Comparison of ENCODE assay signal across 19 cellular contexts in genomic region chr3:138492980-138493675, GRCh38. TPM values are rescaled to one million over a fixed set of nuclear protein-coding genes. Genes with fewer than 3 reads are reported as not detected.
DNase-seq lines count a peak whose midpoint lies in the region; ATAC-seq, FAIRE-seq and TF ChIP-seq lines count a peak whose summit lies in the region.
"Had no signal": no experiment of that assay in that cellular context is flagged by ENCODE, and none has a peak within 500 bp of the region (broad histone marks: within the 10 kb centered on the region; RNA-seq: fewer than 3 reads in every experiment).

No MANE protein-coding gene starts in this region.

- peak overlapping the region in 1 of 2 experiments; percentile 11 for H3K14ac ChIP-seq in mesenchymal stem cell (ENCODE audit: low read length in 2 of 2)

- CTCF ChIA-PET in A549 (lab: Yijun Ruan, JAX): interaction anchor here (1.8 kb wide), 1 partner anchor 423 kb away, joined by 5 read pairs; no protein-coding TSS in a partner anchor

- 92% methylated on average over 4 of the region's 4 CpGs for WGBS in A549 (ENCODE audit: missing lambda C conversion rate)
- WGBS in GM23248 (ENCODE audit: low coverage in 1 of 2, low lambda C conversion rate in 2 of 2, missing lambda C conversion rate in 2 of 2), 2 experiments: 97 to 100% methylated on average over 4 of the region's 4 CpGs
- WGBS in mesenchymal stem cell: 85% methylated on average over 4 of the region's 4 CpGs

- no peak overlapping the region for H2BK5ac ChIP-seq in mesenchymal stem cell (ENCODE audit: low read depth, low read length, poor library complexity, severe bottlenecking)

- no peak for FAIRE-seq in A549 (lab: Jason Lieb, UNC)
- FAIRE-seq: GM19239, H54 had no signal

- no peak overlapping the region for H2BK120ac ChIP-seq in mesenchymal stem cell (ENCODE audit: low read depth, low read length)

- H3F3A ChIP-seq in GM23248 (ENCODE audit: insufficient read depth): peaks cover 21% of the 10 kb centered on the region

- DNase-seq in A549 (ENCODE audit: low read depth in 1 of 2, low spot score in 1 of 2) (no peak), GM23248 (no peak), RWPE2 (ENCODE audit: low spot score) (no peak), mesenchymal stem cell (no peak), T-helper 2 cell (no peak)
- no peak for DNase-seq in stimulated activated CD4-positive, alpha-beta T cell treated with anti-CD3 and anti-CD28 coated beads, Interleukin-2, amount 100 ng/mL, for 48 hours
- DNase-seq: ACHN; AML-193; Calu3; CD4-positive, alpha-beta T cell; DMS53; MG63; NCI-H1417; NCI-H1930; NK-92 treated with Interleukin-12 subunit alpha and Interleukin-12 subunit beta, amount 100 ng/mL, for 24 hours; SK-N-SH had no signal

- H3K79me1 ChIP-seq in mesenchymal stem cell (replicated peaks; ENCODE audit: low read length, poor library complexity, severe bottlenecking): no peaks in the 10 kb centered on the region

- no peak overlapping the region for H3K4me3 ChIP-seq in A549
- no peak overlapping the region for H3K4me3 ChIP-seq in GM23248
- no peak overlapping the region for H3K4me3 ChIP-seq in RWPE2 (ENCODE audit: severe bottlenecking)
- no peak overlapping the region for H3K4me3 ChIP-seq in mesenchymal stem cell (ENCODE audit: insufficient read depth in 1 of 2, low read depth in 1 of 2, low read length in 2 of 2)
- H3K4me3 ChIP-seq: MG63 had no signal

- no peaks in the 10 kb centered on the region for H4K20me1 ChIP-seq in GM23248 (ENCODE audit: insufficient read depth)

- H3K9ac ChIP-seq in GM23248 (no peak overlapping the region), mesenchymal stem cell (ENCODE audit: low read length) (no peak overlapping the region)
- H3K9ac ChIP-seq: SK-N-SH had no signal

- ATAC-seq in A549: no peak
- no peak for ATAC-seq in RWPE2 (ENCODE audit: low read depth)
- no peak for ATAC-seq in HG02678 (IDR thresholded peaks at IDR 0.05; ENCODE audit: unreplicated experiment)

- H2AFZ ChIP-seq in GM23248: no peak overlapping the region
- H2AFZ ChIP-seq in mesenchymal stem cell (ENCODE audit: low read depth, low read length): no peak overlapping the region

- H3K4me1 ChIP-seq in A549: peaks cover 44% of the 10 kb centered on the region
- peaks cover 23% of the 10 kb centered on the region for H3K4me1 ChIP-seq in GM23248 (ENCODE audit: insufficient read depth)
- H3K4me1 ChIP-seq in RWPE2 (ENCODE audit: insufficient read depth, poor library complexity, severe bottlenecking): peaks cover 14% of the 10 kb centered on the region
- H3K4me1 ChIP-seq in mesenchymal stem cell (ENCODE audit: control insufficient read depth, insufficient read depth, low read depth, low read length): no peaks in the 10 kb centered on the region

- no peak overlapping the region for H3K4ac ChIP-seq in mesenchymal stem cell (ENCODE audit: low read depth in 1 of 2, low read length in 2 of 2)

- TF ChIP-seq EP300 in A549 (IDR thresholded peaks at IDR 0.05): no peak

- TF ChIP-seq CTCF in A549 (IDR thresholded peaks at IDR 0.05) (no peak), RWPE2 (IDR thresholded peaks at IDR 0.05; ENCODE audit: poor library complexity, severe bottlenecking) (no peak)

- no peak overlapping the region for H2BK15ac ChIP-seq in mesenchymal stem cell (ENCODE audit: low read depth, poor library complexity, severe bottlenecking)

- H3K79me2 ChIP-seq in GM23248 (ENCODE audit: insufficient read depth): no peaks in the 10 kb centered on the region

- H2BK12ac ChIP-seq in mesenchymal stem cell (ENCODE audit: low read length in 2 of 2): no peak overlapping the region

- H3K27me3 ChIP-seq in GM23248 (replicated peaks; ENCODE audit: insufficient read depth) (no peaks in the 10 kb centered on the region), RWPE2 (ENCODE audit: insufficient read depth, poor library complexity, severe bottlenecking) (no peaks in the 10 kb centered on the region), mesenchymal stem cell (ENCODE audit: control insufficient read depth in 1 of 2, insufficient read depth in 1 of 2, low read length in 2 of 2) (no peaks in the 10 kb centered on the region)
- H3K27me3 ChIP-seq: MG63 had no signal

- H4K91ac ChIP-seq in mesenchymal stem cell (ENCODE audit: low read length): peak overlapping the region; percentile 37

- no peak for TF ChIP-seq RAD21 in A549 (conservative IDR thresholded peaks at IDR 0.05 in 1 of 2, IDR thresholded peaks at IDR 0.05 in 1 of 2)

- no peak overlapping the region for H2AK5ac ChIP-seq in mesenchymal stem cell (ENCODE audit: low read length, severe bottlenecking)

- no peak overlapping the region for H4K8ac ChIP-seq in mesenchymal stem cell (ENCODE audit: low read length)

- in situ Hi-C loops in GM23248 (cut with MboI): no loop called here

- H3K23ac ChIP-seq in mesenchymal stem cell (ENCODE audit: low read length in 2 of 2): no peak overlapping the region

- TF ChIP-seq POLR2A in A549 (IDR thresholded peaks at IDR 0.05; ENCODE audit: low read length): no peak

- H3K4me2 ChIP-seq in A549 (peak overlapping the region; percentile 62), GM23248 (ENCODE audit: unreplicated experiment) (peak overlapping the region; percentile 65), mesenchymal stem cell (ENCODE audit: low read length, poor library complexity, severe bottlenecking) (no peak overlapping the region)

- H3K36me3 ChIP-seq in GM23248 (ENCODE audit: low read depth) (no peaks in the 10 kb centered on the region), RWPE2 (ENCODE audit: low read depth) (no peaks in the 10 kb centered on the region), mesenchymal stem cell (ENCODE audit: control insufficient read depth in 1 of 2, insufficient read depth in 2 of 2, low read depth in 1 of 2, low read length in 2 of 2) (peaks cover 0 to 12% of the 10 kb centered on the region in 2 experiments)

- H3K18ac ChIP-seq in mesenchymal stem cell (ENCODE audit: low read depth in 1 of 2, low read length in 2 of 2): no peak overlapping the region

- H3K27ac ChIP-seq in A549 (peak overlapping the region; percentile 76 to 88), GM23248 (no peak overlapping the region), RWPE2 (ENCODE audit: poor library complexity, severe bottlenecking) (peak overlapping the region; percentile 74), mesenchymal stem cell (ENCODE audit: low read length, poor library complexity, severe bottlenecking) (no peak overlapping the region)

- H3K9me3 ChIP-seq in A549 (0 out of 3 replicates have a peak, but pooled peaks cover 2% of the 10 kb centered on the region), GM23248 (ENCODE audit: low read depth) (no peaks in the 10 kb centered on the region), RWPE2 (ENCODE audit: severe bottlenecking) (no peaks in the 10 kb centered on the region), mesenchymal stem cell (ENCODE audit: control insufficient read depth, low read length) (no peaks in the 10 kb centered on the region)

- H3K9me2 ChIP-seq in GM23248 (ENCODE audit: insufficient read depth): no peaks in the 10 kb centered on the region

- POLR2A ChIA-PET in A549 (lab: Yijun Ruan, JAX): no interaction called here

TF ChIP-seq in A549, 52 proteins besides CTCF, POLR2A, EP300 and RAD21:
- TF ChIP-seq JUN (IDR thresholded peaks at IDR 0.05) (no peak), TFCP2L1 (CRISPR knock-in tag; IDR thresholded peaks at IDR 0.05) (no peak), FOSB (CRISPR knock-in tag; IDR thresholded peaks at IDR 0.05) (no peak), FOXS1 (CRISPR knock-in tag; IDR thresholded peaks at IDR 0.05) (no peak), RNF2 (IDR thresholded peaks at IDR 0.05; ENCODE audit: borderline replicate concordance, low read depth) (no peak), BHLHE40 (IDR thresholded peaks at IDR 0.05; ENCODE audit: low read depth, low read length) (no peak), JUNB (IDR thresholded peaks at IDR 0.05) (no peak), KDM5A (IDR thresholded peaks at IDR 0.05) (no peak), CBX2 (IDR thresholded peaks at IDR 0.05; ENCODE audit: borderline replicate concordance, low read depth) (no peak), CBX8 (IDR thresholded peaks at IDR 0.05) (no peak), PHF8 (IDR thresholded peaks at IDR 0.05; ENCODE audit: borderline replicate concordance, low read depth) (no peak), ZFP36 (IDR thresholded peaks at IDR 0.05; ENCODE audit: borderline replicate concordance, partially characterized antibody) (no peak)
- TF ChIP-seq, protein P1, sequence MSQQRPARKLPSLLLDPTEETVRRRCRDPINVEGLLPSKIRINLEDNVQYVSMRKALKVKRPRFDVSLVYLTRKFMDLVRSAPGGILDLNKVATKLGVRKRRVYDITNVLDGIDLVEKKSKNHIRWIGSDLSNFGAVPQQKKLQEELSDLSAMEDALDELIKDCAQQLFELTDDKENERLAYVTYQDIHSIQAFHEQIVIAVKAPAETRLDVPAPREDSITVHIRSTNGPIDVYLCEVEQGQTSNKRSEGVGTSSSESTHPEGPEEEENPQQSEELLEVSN (IDR thresholded peaks at IDR 0.05; ENCODE audit: borderline replicate concordance, low read depth): no peak

RNA-seq across cellular contexts. Expression of gene ESYT3, which starts 58.7 kb away (rescaled TPM):
- polyA plus RNA-seq in A549 (2011; rRNA removed) (0.92 and 1.0 TPM in 2 replicates), A549 (2017; fragmentation: RNase III; extraction: RNeasy Plus Mini Kit Qiagen cat#74134 plus additional on column Dnase treatment) (1.1 to 1.7 TPM (median 1.2 TPM) in 3 replicates), GM23248 (2016; fragmentation: Nextera tagmentation; extraction: Ambion mirVana) (0.38 and 0.48 TPM in 2 replicates)
- polyA plus RNA-seq in A549 (2012; cell fraction: cytosol; rRNA removed): 0.59 and 0.83 TPM in 2 replicates
- 2.9 and 3.0 TPM in 2 replicates for polyA plus RNA-seq in A549 (2012; cell fraction: nucleus; rRNA removed)
- polyA minus RNA-seq in A549 (2011; rRNA and poly(A)+ RNA removed): 1.3 and 1.8 TPM in 2 replicates
- 0.63 and 1.3 TPM in 2 replicates for total RNA-seq in GM23248 (2014; rRNA removed; shearing (Covaris generic))
- not detected for polyA plus RNA-seq in mesenchymal stem cell (2013, experiment 1 of 2)
- polyA plus RNA-seq in mesenchymal stem cell (2013, experiment 2 of 2): 0.01 TPM

Comparison
In these comparisons a context has a peak if more than half of its experiments do, and no peak if none do; other contexts are left out.
1. H3K27ac ChIP-seq: peak in A549 (2 of 2) and RWPE2 (single experiment); none in GM23248 (single experiment) and mesenchymal stem cell (single experiment).